7 cellular contexts compared by ENCODE assay signal in genomic region chr17:64661981-64662773, GRCh38. TPM values are rescaled to one million over a fixed set of nuclear protein-coding genes. Genes with fewer than 3 reads are reported as not detected.
DNase-seq lines count a peak whose midpoint lies in the region; ATAC-seq, FAIRE-seq and TF ChIP-seq lines count a peak whose summit lies in the region.

Gene SMURF2 (minus strand): TSS chr17:64662307. CDS start chr17:64661880, 427 bp downstream.

- H3K9me3 ChIP-seq in GM12878 (replicated peaks; ENCODE audit: control insufficient read depth, insufficient read depth, low read length) (no peaks in the 10 kb centered on the region), iPS DF 6.9 (ENCODE audit: control insufficient read depth, insufficient read depth, low read length) (no peaks in the 10 kb centered on the region), gastrocnemius medialis (no peaks in the 10 kb centered on the region)

- TF ChIP-seq CTCF in HFF-Myc (IDR thresholded peaks at IDR 0.05; ENCODE audit: low read depth, low read length, missing control alignments) (no peak), GM12878 (IDR thresholded peaks at IDR 0.05 in 2 of 3, conservative IDR thresholded peaks at IDR 0.05 in 1 of 3; ENCODE audit: control insufficient read depth in 2 of 3, extremely low read depth in 1 of 3, insufficient read depth in 1 of 3, low read depth in 3 of 3, low read length in 3 of 3) (no peak), gastrocnemius medialis (IDR thresholded peaks at IDR 0.05 in 4 of 5, conservative IDR thresholded peaks at IDR 0.05 in 1 of 5) (peak in 2 of 5 experiments; percentile 24 to 31)

- H3K4me1 ChIP-seq in GM12878 (ENCODE audit: control insufficient read depth, insufficient read depth, low read length) (peaks cover 6% of the 10 kb centered on the region), iPS DF 6.9 (ENCODE audit: control insufficient read depth, insufficient read depth, low read length) (no peaks in the 10 kb centered on the region; the same call in 1 of the 2 replicates), gastrocnemius medialis (peaks cover 15 to 22% of the 10 kb centered on the region in 2 donors)

- intact Hi-C loops in GM12878 (cut with micrococcal nuclease; ENCODE audit: unreplicated experiment), result no loop called here
- intact Hi-C loops in gastrocnemius medialis (cut with DNase I; ENCODE audit: low total_unique reads), result loop anchor here (5.0 kb wide), 1 partner anchor 155 kb away; the partner anchor contains the start of genes CEP95 and DDX5

- in situ Hi-C loops in GM12878 (cut with MboI), result no loop called here
- in situ Hi-C loops in gastrocnemius medialis (cut with MboI; ENCODE audit: low sequenced_read_pairs in 4 of 4), result no loop called here

- POLR2A ChIA-PET in GM12878 (lab: Charles Lee), result no interaction called here

- H3K79me2 ChIP-seq in GM12878 (ENCODE audit: control insufficient read depth, insufficient read depth, low read length), result peaks cover 15% of the 10 kb centered on the region

- peak within 1 kb of the TSS; percentile 67; the same call in 1 of the 2 replicates for H3K9ac ChIP-seq in GM12878 (ENCODE audit: control insufficient read depth, insufficient read depth, low read length)

- H3K4me2 ChIP-seq in GM12878 (ENCODE audit: control insufficient read depth, insufficient read depth), result peak within 1 kb of the TSS; percentile 98

- H3K4me3 ChIP-seq in HFF-Myc (replicated peaks; ENCODE audit: low read depth, low read length), result peak within 1 kb of the TSS; percentile 66
- H3K4me3 ChIP-seq in GM12878, result peak within 1 kb of the TSS; percentile 65
- peak within 1 kb of the TSS; percentile 94 for H3K4me3 ChIP-seq in iPS DF 6.9 (ENCODE audit: low read length)
- H3K4me3 ChIP-seq in gastrocnemius medialis, result peak within 1 kb of the TSS; percentile 75 to 90 (median 82)

- TF ChIP-seq RAD21 in GM12878 (IDR thresholded peaks at IDR 0.05; ENCODE audit: insufficient read depth, low read depth, low read length), result no peak

- SMC1A ChIA-PET in GM12878 (lab: Charles Lee; ENCODE audit: uncharacterized antibody, unreplicated experiment), result no interaction called here

- H2AFZ ChIP-seq in GM12878 (ENCODE audit: control insufficient read depth, low read depth, low read length), result peak within 1 kb of the TSS; percentile 92

- no peaks in the 10 kb centered on the region for H3K27me3 ChIP-seq in GM12878 (replicated peaks in 1 of 2; ENCODE audit: control insufficient read depth in 2 of 2, insufficient read depth in 2 of 2, low read length in 1 of 2)
- H3K27me3 ChIP-seq in iPS DF 6.9 (ENCODE audit: control insufficient read depth, insufficient read depth, low read length), result no peaks in the 10 kb centered on the region
- no peaks in the 10 kb centered on the region for H3K27me3 ChIP-seq in gastrocnemius medialis

- CTCF ChIA-PET in GM12878 (lab: Yijun Ruan, JAX), result no interaction called here

- no peaks in the 10 kb centered on the region for H3K36me3 ChIP-seq in GM12878 (ENCODE audit: control insufficient read depth in 2 of 2, insufficient read depth in 2 of 2, low read length in 1 of 2)
- no peaks in the 10 kb centered on the region for H3K36me3 ChIP-seq in iPS DF 6.9 (ENCODE audit: control insufficient read depth, insufficient read depth, low read length)
- no peaks in the 10 kb centered on the region for H3K36me3 ChIP-seq in gastrocnemius medialis

- ATAC-seq in GM12878, result peak; percentile 88
- ATAC-seq in gastrocnemius medialis, result peak; percentile 88 to 91

- TF ChIP-seq POLR2A in GM15510 (IDR thresholded peaks at IDR 0.05; ENCODE audit: borderline replicate concordance, extremely low read depth, insufficient read length) (peak; percentile 91), GM12878 (IDR thresholded peaks at IDR 0.05; ENCODE audit: low read depth, low read length) (peak; percentile 94), gastrocnemius medialis (IDR thresholded peaks at IDR 0.05) (peak; percentile 87 to 98)

- RAD21 ChIA-PET in GM12878 (lab: Charles Lee; ENCODE audit: unreplicated experiment), result interaction anchor here (1.0 to 1.1 kb wide), 2 partner anchors 13 to 242 kb away, joined by 3 to 5 read pairs; no protein-coding TSS in a partner anchor

- BruUV-seq in GM12878 (replicated peaks; lab: Mats Ljungman, UMichigan), result no TSS peak

- 2% methylated on average over 34 of the region's 94 CpGs for WGBS in GM12878 (ENCODE audit: insufficient coverage, insufficient replicate concordance, low lambda C conversion rate, missing lambda C conversion rate)
- no CpG with 5 or more reads among the region's 94 CpGs for WGBS in iPS DF 6.9 (ENCODE audit: insufficient coverage, insufficient read length)

- no peak for TF ChIP-seq EP300 in GM12878 (IDR thresholded peaks at IDR 0.05; ENCODE audit: borderline replicate concordance in 1 of 2, control insufficient read depth in 1 of 2, low read depth in 2 of 2, low read length in 2 of 2)

- H3K27ac ChIP-seq in GM12878 (ENCODE audit: control insufficient read depth, insufficient read depth), result peak within 1 kb of the TSS; percentile 73
- no peak within 1 kb of the TSS for H3K27ac ChIP-seq in iPS DF 6.9 (ENCODE audit: low read length)
- H3K27ac ChIP-seq in gastrocnemius medialis, result peak within 1 kb of the TSS; percentile 87 to 95 (median 90)

- no peak for FAIRE-seq in GM12878 (lab: Jason Lieb, UNC)

- DNase-seq in HFF-Myc (ENCODE audit: extremely low read depth, low read depth) (no peak), NAMALWA (ENCODE audit: low spot score) (peak; percentile 87), T1000 (lab: John Stamatoyannopoulos, UW) (peak; percentile 74), GM12878 (ENCODE audit: low read depth, low spot score) (no peak), iPS DF 6.9 (ENCODE audit: low read depth, low spot score) (no peak), gastrocnemius medialis (peak; percentile 56 to 70)

- H4K20me1 ChIP-seq in GM12878 (ENCODE audit: control insufficient read depth, insufficient read depth), result no peaks in the 10 kb centered on the region; the same call in 1 of the 2 replicates

TF ChIP-seq in GM12878, 131 proteins besides CTCF, POLR2A, EP300 and RAD21 (continues in another document):
- peak; percentile 73; the same call in 1 of the 2 replicates for TF ChIP-seq ZSCAN29 (IDR thresholded peaks at IDR 0.05)
- TF ChIP-seq SPI1 (IDR thresholded peaks at IDR 0.05; ENCODE audit: borderline replicate concordance, insufficient read depth, low read depth, low read length), result peak; percentile 58; the same call in 1 of the 2 replicates
- TF ChIP-seq CREB1 (IDR thresholded peaks at IDR 0.05; ENCODE audit: low read depth), result no peak
- 0 out of 2 replicates have a peak, but pooled peaks have one; percentile 59 for TF ChIP-seq TAF1 (IDR thresholded peaks at IDR 0.05; ENCODE audit: borderline replicate concordance, low read depth, low read length)
- no peak for TF ChIP-seq NFIC (IDR thresholded peaks at IDR 0.05; ENCODE audit: low read depth, low read length)
- no peak for TF ChIP-seq NBN (IDR thresholded peaks at IDR 0.05)
- TF ChIP-seq PRDM15 (CRISPR knock-in tag; IDR thresholded peaks at IDR 0.05), result no peak
- no peak for TF ChIP-seq CHD4 (IDR thresholded peaks at IDR 0.05)
- 0 out of 2 replicates have a peak, but pooled peaks have one; percentile 52 for TF ChIP-seq SMAD5 (IDR thresholded peaks at IDR 0.05; ENCODE audit: low read depth)
- no peak for TF ChIP-seq SREBF1 (IDR thresholded peaks at IDR 0.05; ENCODE audit: low read length)
- no peak for TF ChIP-seq FOXM1 (IDR thresholded peaks at IDR 0.05; ENCODE audit: low read depth, low read length)
- TF ChIP-seq DPF2 (IDR thresholded peaks at IDR 0.05), result peak; percentile 94
- TF ChIP-seq SREBF2 (IDR thresholded peaks at IDR 0.05; ENCODE audit: low read length), result no peak

RNA-seq across cellular contexts. Expression of gene SMURF2, which starts in this region (rescaled TPM):
- 33.3 and 41.2 TPM in 2 replicates for total RNA-seq in GM12878 (2013; cell fraction: nucleolus; rRNA removed)
- 7.9 and 11.1 TPM in 2 replicates for total RNA-seq in GM12878 (2014; rRNA removed)
- total RNA-seq in GM12878 (2014; rRNA removed; fragmentation: Illumina TruSeq; extraction: Trizol), result 13.0 and 13.4 TPM in 2 replicates
- total RNA-seq in GM12878 (2021), result 8.8 and 9.0 TPM in 2 replicates
- polyA plus RNA-seq in GM12878 (2011; ENCODE audit: low read depth), result 3.3 TPM
- polyA plus RNA-seq in GM12878 (2011; rRNA removed), result 11.8 and 13.6 TPM in 2 replicates
- 4.3 and 5.4 TPM in 2 replicates for polyA plus RNA-seq in GM12878 (2011; cell fraction: cytosol; rRNA removed)
- 9.0 and 9.4 TPM in 2 replicates for polyA plus RNA-seq in GM12878 (2011; cell fraction: nucleus; rRNA removed)
- 4.4 and 5.1 TPM in 2 replicates for polyA plus RNA-seq in GM12878 (2012)
- 12.0 and 12.7 TPM in 2 replicates for polyA plus RNA-seq in GM12878 (2014; fragmentation: Illumina TruSeq; extraction: Trizol)
- 1 to 10 TPM; 2.8 to 3.3 TPM for polyA plus RNA-seq in GM12878 (2014; fragmentation: Nextera tagmentation; extraction: Ambion mirVana)
- 6.5 and 7.1 TPM in 2 replicates for polyA plus RNA-seq in GM12878 (2014; rRNA removed)
- 1 to 10 TPM; 3.5 to 4.5 TPM for polyA plus RNA-seq in GM12878 (2016; fragmentation: Nextera tagmentation; extraction: Ambion mirVana)
- polyA minus RNA-seq in GM12878 (2011; rRNA and poly(A)+ RNA removed), result 14.8 and 19.0 TPM in 2 replicates
- polyA minus RNA-seq in GM12878 (2011; cell fraction: cytosol; rRNA and poly(A)+ RNA removed), result 6.1 and 6.9 TPM in 2 replicates
- polyA minus RNA-seq in GM12878 (2011; cell fraction: nucleus; rRNA and poly(A)+ RNA removed), result 7.1 and 9.6 TPM in 2 replicates
- 10 to 100 TPM in 3 of 4 donors, 1 to 10 TPM in 1; 8.9 to 15.3 (median 11.4) TPM for total RNA-seq in gastrocnemius medialis

Comparison
In these comparisons a context has a peak if more than half of its experiments do, and no peak if none do; other contexts are left out.
1. DNase-seq: peak in NAMALWA (single experiment), T1000 (single experiment) and gastrocnemius medialis (2 of 2); none in HFF-Myc (single experiment), GM12878 (single experiment) and iPS DF 6.9 (single experiment).
2. Peak in every context shown above with its lines, with median percentiles within 50 percentile points of each other: POLR2A ChIP-seq and H3K4me3 ChIP-seq.